8 cellular contexts compared by ENCODE assay signal in genomic region chr15:42548258-42549051, GRCh38. TPM values are rescaled to one million over a fixed set of nuclear protein-coding genes. Genes with fewer than 3 reads are reported as not detected.
DNase-seq lines count a peak whose midpoint lies in the region; ATAC-seq and TF ChIP-seq lines count a peak whose summit lies in the region.

TSS of gene HAUS2 (plus strand) at chr15:42548838. CDS start at chr15:42548873, 35 bp downstream.
TSS of gene LRRC57 (minus strand) at chr15:42548793. CDS start at chr15:42548434, 359 bp downstream.

- peak; percentile 97 for DNase-seq in AG20443 (ENCODE audit: low spot score)
- peak; percentile 45 for DNase-seq in NCI-H524 treated with DMSO at 0.1 percent for 48 hours (lab: John Stamatoyannopoulos, UW)
- DNase-seq in activated CD4-positive, alpha-beta T cell treated with anti-CD3 and anti-CD28 coated beads, Interleukin-2, amount 50 U/mL, for 1 hour = peak; percentile 86
- DNase-seq in left lung = peak; percentile 91 to 99
- DNase-seq in stimulated activated CD4-positive, alpha-beta T cell treated with anti-CD3 and anti-CD28 coated beads, Interleukin-2, amount 100 ng/mL, for 4 hours (ENCODE audit: low read depth) = peak; percentile 82

- peaks cover 43% of the 10 kb centered on the region for H3K36me3 Mint-ChIP-seq in dendritic cell treated with granulocyte-macrophage colony-stimulating factor and Interleukin-4, amounts not matched to agents 40 ng/mL and 50 ng/mL, for 4 days (ENCODE audit: low read depth)

- ATAC-seq in GM19043 (IDR thresholded peaks at IDR 0.05; ENCODE audit: low read depth, unreplicated experiment) = peak; percentile 67
- peak; percentile 81 for ATAC-seq in HG03354 (IDR thresholded peaks at IDR 0.05; ENCODE audit: poor library complexity, severe bottlenecking, unreplicated experiment)
- peak; percentile 95 for ATAC-seq in left lung

- H3K4me1 Mint-ChIP-seq in dendritic cell treated with granulocyte-macrophage colony-stimulating factor and Interleukin-4, amounts not matched to agents 40 ng/mL and 50 ng/mL, for 4 days (ENCODE audit: low read depth) = peaks cover 59% of the 10 kb centered on the region

- H3K27me3 ChIP-seq in left lung = no peaks in the 10 kb centered on the region

- peak within 1 kb of the TSS; percentile 84 to 99 for H3K4me3 ChIP-seq in left lung

- H3K4me1 ChIP-seq in left lung = peaks cover 19 to 62% of the 10 kb centered on the region in 2 donors

- no peak for TF ChIP-seq CTCF in left lung (IDR thresholded peaks at IDR 0.05)

- peak within 1 kb of the TSS; percentile 98 for H3K27ac Mint-ChIP-seq in dendritic cell treated with granulocyte-macrophage colony-stimulating factor and Interleukin-4, amounts not matched to agents 40 ng/mL and 50 ng/mL, for 4 days

- H3K36me3 ChIP-seq in left lung = peaks cover 0 to 22% of the 10 kb centered on the region in 2 donors

- no peaks in the 10 kb centered on the region for H3K9me3 ChIP-seq in left lung

- H3K27ac ChIP-seq in left lung = peak within 1 kb of the TSS; percentile 89 to 96

- no peaks in the 10 kb centered on the region for H3K9me3 Mint-ChIP-seq in dendritic cell treated with granulocyte-macrophage colony-stimulating factor and Interleukin-4, amounts not matched to agents 40 ng/mL and 50 ng/mL, for 4 days

- intact Hi-C loops in dendritic cell treated with granulocyte-macrophage colony-stimulating factor and Interleukin-4, amounts not matched to agents 40 ng/mL and 50 ng/mL, for 4 days (cut with micrococcal nuclease) = loop anchor here (2.0 to 10.0 kb wide), 3 partner anchors 26 to 274 kb away; partner anchors contain the start of genes GANC, STARD9, TMEM87A and ZNF106
- intact Hi-C loops in left lung (cut with DNase I) = no loop called here

- H3K4me3 Mint-ChIP-seq in dendritic cell treated with granulocyte-macrophage colony-stimulating factor and Interleukin-4, amounts not matched to agents 40 ng/mL and 50 ng/mL, for 4 days = peak within 1 kb of the TSS; percentile 92

- no peaks in the 10 kb centered on the region for H3K27me3 Mint-ChIP-seq in dendritic cell treated with granulocyte-macrophage colony-stimulating factor and Interleukin-4, amounts not matched to agents 40 ng/mL and 50 ng/mL, for 4 days

RNA-seq across cellular contexts. Expression of gene HAUS2, which starts in this region (rescaled TPM):
- total RNA-seq in left lung = 10 to 100 TPM; 18.4 to 20.5 TPM

RNA-seq across cellular contexts. Expression of gene LRRC57, which starts in this region (rescaled TPM):
- 10 to 100 TPM; 26.7 to 27.9 TPM for total RNA-seq in left lung

Comparison
In these comparisons a context has a peak if more than half of its experiments do, and no peak if none do; other contexts are left out.
1. Peak in every context shown above with its lines: DNase-seq, ATAC-seq, H3K4me3 ChIP-seq and H3K27ac ChIP-seq.
2. DNase-seq: peak in every context shown above with its lines; median percentile 97 in AG20443; 95 in left lung; 86 in activated CD4-positive, alpha-beta T cell treated with anti-CD3 and anti-CD28 coated beads, Interleukin-2, amount 50 U/mL, for 1 hour; 82 in stimulated activated CD4-positive, alpha-beta T cell treated with anti-CD3 and anti-CD28 coated beads, Interleukin-2, amount 100 ng/mL, for 4 hours; 45 in NCI-H524 treated with DMSO at 0.1 percent for 48 hours.